Comparison of ENCODE assay signal across 9 cellular contexts in genomic region chr10:94006591-94007550, GRCh38. TPM values are rescaled to one million over a fixed set of nuclear protein-coding genes. Genes with fewer than 3 reads are reported as not detected.
DNase-seq lines count a peak whose midpoint lies in the region; ATAC-seq and TF ChIP-seq lines count a peak whose summit lies in the region.
"Had no signal": no experiment of that assay in that cellular context is flagged by ENCODE, and none has a peak within 500 bp of the region (broad histone marks: within the 10 kb centered on the region; RNA-seq: fewer than 3 reads in every experiment).

No MANE protein-coding gene starts in this region.

- DNase-seq in AG09319 (ENCODE audit: extremely low read depth, low read depth) (peak; percentile 40), HT1080 (ENCODE audit: low read depth) (peak; percentile 66), dedifferentiated amniotic fluid mesenchymal stem cell (ENCODE audit: extremely low spot score) (peak; percentile 77), vagina (ENCODE audit: extremely low spot score in 2 of 2) (no peak)
- DNase-seq: NCI-H2171 had no signal

- TF ChIP-seq CTCF in AG09319 (IDR thresholded peaks at IDR 0.05; ENCODE audit: low read depth, low read length) (no peak), vagina (IDR thresholded peaks at IDR 0.05) (no peak)

- no peaks in the 10 kb centered on the region for H3K4me1 Mint-ChIP-seq in stimulated activated memory B cell treated with anti-CD40 and anti-IgM and Interleukin-4, amounts not matched to agents 10 μg/mL and 1 μg/mL and 100 μg/mL, for 72 hours

- H3K27ac ChIP-seq in muscle layer of duodenum (ENCODE audit: low read length) (peak overlapping the region; percentile 75), vagina (no peak overlapping the region)

- H3K36me3 ChIP-seq in muscle layer of duodenum (ENCODE audit: control insufficient read depth in 1 of 2, insufficient read depth in 2 of 2, low read length in 2 of 2) (no peaks in the 10 kb centered on the region), vagina (no peaks in the 10 kb centered on the region)

- H3K4me3 ChIP-seq in muscle layer of duodenum (ENCODE audit: low read depth in 1 of 2, low read length in 2 of 2) = no peak overlapping the region
- H3K4me3 ChIP-seq in vagina = no peak overlapping the region

- H3K4me1 ChIP-seq in muscle layer of duodenum (ENCODE audit: control insufficient read depth in 1 of 2, insufficient read depth in 2 of 2, low read length in 2 of 2) (peaks cover 0 to 8% of the 10 kb centered on the region in 2 donors), vagina (peaks cover 8% of the 10 kb centered on the region)

- ATAC-seq in HG03439 (IDR thresholded peaks at IDR 0.05; ENCODE audit: unreplicated experiment) = no peak
- no peak for ATAC-seq in GM19023 (IDR thresholded peaks at IDR 0.05; ENCODE audit: unreplicated experiment)
- no peak for ATAC-seq in stimulated activated memory B cell treated with anti-CD40 and anti-IgM and Interleukin-4, amounts not matched to agents 10 μg/mL and 1 μg/mL and 100 μg/mL, for 72 hours

- H3K27me3 ChIP-seq in muscle layer of duodenum (ENCODE audit: low read depth, low read length) (no peaks in the 10 kb centered on the region), vagina (no peaks in the 10 kb centered on the region)

- no peak overlapping the region for H3K27ac Mint-ChIP-seq in stimulated activated memory B cell treated with anti-CD40 and anti-IgM and Interleukin-4, amounts not matched to agents 10 μg/mL and 1 μg/mL and 100 μg/mL, for 72 hours

- H3K36me3 Mint-ChIP-seq in stimulated activated memory B cell treated with anti-CD40 and anti-IgM and Interleukin-4, amounts not matched to agents 10 μg/mL and 1 μg/mL and 100 μg/mL, for 72 hours = no peaks in the 10 kb centered on the region

- H3K4me3 Mint-ChIP-seq in stimulated activated memory B cell treated with anti-CD40 and anti-IgM and Interleukin-4, amounts not matched to agents 10 μg/mL and 1 μg/mL and 100 μg/mL, for 72 hours = no peak overlapping the region

- H3K27me3 Mint-ChIP-seq in stimulated activated memory B cell treated with anti-CD40 and anti-IgM and Interleukin-4, amounts not matched to agents 10 μg/mL and 1 μg/mL and 100 μg/mL, for 72 hours = peaks cover 18% of the 10 kb centered on the region

- H3K9me3 ChIP-seq in muscle layer of duodenum (ENCODE audit: control insufficient read depth in 1 of 2, low read length in 2 of 2) (no peaks in the 10 kb centered on the region), vagina (no peaks in the 10 kb centered on the region)

- intact Hi-C loops in vagina (cut with DNase I) = no loop called here

- TF ChIP-seq POLR2A in vagina (IDR thresholded peaks at IDR 0.05) = no peak

- H3K9me3 Mint-ChIP-seq in stimulated activated memory B cell treated with anti-CD40 and anti-IgM and Interleukin-4, amounts not matched to agents 10 μg/mL and 1 μg/mL and 100 μg/mL, for 72 hours = peaks cover 3% of the 10 kb centered on the region

RNA-seq across cellular contexts. Expression of gene PLCE1, which starts 13.1 kb away (rescaled TPM):
- total RNA-seq in HT1080 (2014; rRNA removed; shearing (Covaris generic)) = 2.8 and 3.3 TPM in 2 replicates
- 2.2 and 3.0 TPM in 2 replicates for polyA plus RNA-seq in HT1080 (2015; cell fraction: cytosol; rRNA removed)
- 5.9 and 6.0 TPM in 2 replicates for polyA plus RNA-seq in HT1080 (2015; cell fraction: nucleus; rRNA removed)
- total RNA-seq in vagina = 13.0 TPM

Comparison
In these comparisons a context has a peak if more than half of its experiments do, and no peak if none do; other contexts are left out.
1. DNase-seq: peak in AG09319 (single experiment), HT1080 (single experiment) and dedifferentiated amniotic fluid mesenchymal stem cell (single experiment); none in vagina (0 of 2).